8 cellular contexts compared by ENCODE assay signal in the genomic region with DNA sequence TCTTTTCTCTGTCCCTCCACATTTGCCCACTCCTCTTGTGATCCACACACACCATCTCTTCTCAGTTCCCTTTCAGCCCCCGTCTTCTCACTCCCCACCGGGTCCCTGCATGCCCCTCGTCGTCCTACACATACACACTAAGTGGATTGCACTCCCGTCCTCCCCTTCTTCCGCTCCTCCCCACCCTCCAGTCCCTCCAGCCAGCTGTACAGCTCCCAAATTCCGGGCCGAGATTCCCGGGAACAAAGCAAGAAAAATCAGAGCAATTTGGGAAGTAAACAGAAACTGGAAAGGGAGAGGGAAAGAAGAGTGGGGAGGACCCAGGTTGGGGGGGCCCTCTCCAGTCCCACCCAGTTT. TPM values are rescaled to one million over a fixed set of nuclear protein-coding genes. Genes with fewer than 3 reads are reported as not detected.
DNase-seq lines count a peak whose midpoint lies in the region; ATAC-seq and TF ChIP-seq lines count a peak whose summit lies in the region.

No MANE protein-coding gene starts in this region.

- H3K36me3 ChIP-seq in GM23248 (ENCODE audit: low read depth) (no peaks in the 10 kb centered on the region), SJCRH30 (no peaks in the 10 kb centered on the region), fibroblast of lung (ENCODE audit: control insufficient read depth, insufficient read depth, low read length) (peaks cover 8% of the 10 kb centered on the region), neuron (ENCODE audit: insufficient read depth, low read length) (no peaks in the 10 kb centered on the region)

- in situ Hi-C loops in GM23248 (cut with MboI): no loop called here

- H3F3A ChIP-seq in GM23248 (ENCODE audit: insufficient read depth): peaks cover 29% of the 10 kb centered on the region

- ATAC-seq in HG03442 (IDR thresholded peaks at IDR 0.05; ENCODE audit: unreplicated experiment) (no peak), HG03039 (IDR thresholded peaks at IDR 0.05; ENCODE audit: unreplicated experiment) (no peak)

- H3K4me3 ChIP-seq in GM23248 (peak overlapping the region; percentile 85), SJCRH30 (peak overlapping the region; percentile 67), fibroblast of lung (replicated peaks in 1 of 4; ENCODE audit: control extremely low read depth in 1 of 4, insufficient read depth in 1 of 4, low read depth in 3 of 4, low read length in 4 of 4) (peak overlapping the region; percentile 72 to 84 (median 77)), neuron (ENCODE audit: low read length) (peak overlapping the region; percentile 8)

- no peaks in the 10 kb centered on the region for H3K27me3 ChIP-seq in GM23248 (replicated peaks; ENCODE audit: insufficient read depth)
- no peaks in the 10 kb centered on the region for H3K27me3 ChIP-seq in SJCRH30
- no peaks in the 10 kb centered on the region for H3K27me3 ChIP-seq in fibroblast of lung (ENCODE audit: control insufficient read depth, insufficient read depth, low read length)
- peaks cover 60% of the 10 kb centered on the region for H3K27me3 ChIP-seq in neuron (ENCODE audit: insufficient read depth, low read length)

- H3K9me3 ChIP-seq in GM23248 (ENCODE audit: low read depth) (no peaks in the 10 kb centered on the region), SJCRH30 (replicated peaks) (no peaks in the 10 kb centered on the region), fibroblast of lung (ENCODE audit: control insufficient read depth, insufficient read depth, low read depth, low read length) (no peaks in the 10 kb centered on the region), neuron (ENCODE audit: low read length) (no peaks in the 10 kb centered on the region)

- H2AFZ ChIP-seq in GM23248: peak overlapping the region; percentile 47
- peak overlapping the region; percentile 13 for H2AFZ ChIP-seq in fibroblast of lung (ENCODE audit: low read length)
- peak overlapping the region; percentile 73 for H2AFZ ChIP-seq in neuron (ENCODE audit: low read depth, low read length)

- intact Hi-C loops in posterior vena cava (cut with DNase I): no loop called here

- H3K9me2 ChIP-seq in GM23248 (ENCODE audit: insufficient read depth): no peaks in the 10 kb centered on the region

- H3K4me2 ChIP-seq in GM23248 (ENCODE audit: unreplicated experiment): peak overlapping the region; percentile 91
- H3K4me2 ChIP-seq in fibroblast of lung (ENCODE audit: extremely low read depth, insufficient read depth, low read length): peak overlapping the region; percentile 95

- H3K4me1 ChIP-seq in GM23248 (ENCODE audit: insufficient read depth) (peaks cover 22% of the 10 kb centered on the region), SJCRH30 (peaks cover 9% of the 10 kb centered on the region), fibroblast of lung (ENCODE audit: control insufficient read depth, extremely low read depth, insufficient read depth, low read length) (peaks cover 11% of the 10 kb centered on the region), neuron (ENCODE audit: insufficient read depth, low read length) (peaks cover 14% of the 10 kb centered on the region)

- no peak for TF ChIP-seq CTCF in fibroblast of lung (conservative IDR thresholded peaks at IDR 0.05 in 1 of 2, IDR thresholded peaks at IDR 0.05 in 1 of 2; ENCODE audit: low read depth in 1 of 2, low read length in 2 of 2)

- H4K20me1 ChIP-seq in GM23248 (ENCODE audit: insufficient read depth) (no peaks in the 10 kb centered on the region), fibroblast of lung (ENCODE audit: control insufficient read depth, extremely low read depth, insufficient read depth, low read length) (no peaks in the 10 kb centered on the region)

- H3K27ac ChIP-seq in GM23248 (peak overlapping the region; percentile 97), SJCRH30 (peak overlapping the region; percentile 51; the same call in 1 of the 2 replicates), fibroblast of lung (ENCODE audit: insufficient read depth, low read length) (peak overlapping the region; percentile 96)

- H3K9ac ChIP-seq in GM23248 (peak overlapping the region; percentile 93), fibroblast of lung (ENCODE audit: insufficient read depth, low read length) (peak overlapping the region; percentile 61)

- DNase-seq in GM23248: peak; percentile 64
- DNase-seq in SJCRH30: peak; percentile 33 to 39
- peak; percentile 55 to 61 for DNase-seq in fibroblast of lung (ENCODE audit: low read depth in 2 of 2)
- no peak for DNase-seq in posterior vena cava (ENCODE audit: low spot score)
- DNase-seq in LoVo (ENCODE audit: low spot score): no peak

- WGBS in GM23248 (ENCODE audit: low coverage in 1 of 2, low lambda C conversion rate in 2 of 2, missing lambda C conversion rate in 2 of 2), 2 experiments: 1 to 2% methylated on average over 9 of the region's 9 CpGs

- peaks cover 11% of the 10 kb centered on the region; the same call in 1 of the 2 replicates for H3K79me2 ChIP-seq in GM23248 (ENCODE audit: insufficient read depth)
- peaks cover 3% of the 10 kb centered on the region for H3K79me2 ChIP-seq in fibroblast of lung (ENCODE audit: control insufficient read depth, insufficient read depth, low read length)

RNA-seq across cellular contexts. Expression of gene IGFBP6, which starts 0.3 kb away (rescaled TPM):
- total RNA-seq in GM23248 (2014; rRNA removed; shearing (Covaris generic)): 1,132 and 1,614 TPM in 2 replicates
- polyA plus RNA-seq in GM23248 (2016; fragmentation: Nextera tagmentation; extraction: Ambion mirVana) (1,827 and 1,899 TPM in 2 replicates), fibroblast of lung (229 and 274 TPM in 2 replicates)
- 11.5 and 13.0 TPM in 2 replicates for total RNA-seq in SJCRH30 (2014; rRNA removed; shearing (Covaris generic))
- total RNA-seq in fibroblast of lung (592 and 973 TPM in 2 replicates), posterior vena cava (100 to 1,000 TPM; 679 to 733 TPM)
- 532 and 589 TPM in 2 replicates for polyA plus RNA-seq in fibroblast of lung (2012)
- polyA minus RNA-seq in fibroblast of lung (ENCODE audit: low replicate concordance): 359 and 701 TPM in 2 replicates

RNA-seq across cellular contexts. Expression of gene SOAT2, which starts 6.1 kb away (rescaled TPM):
- not detected in 2 replicates for total RNA-seq in GM23248 (2014; rRNA removed; shearing (Covaris generic))
- polyA plus RNA-seq in GM23248 (2016; fragmentation: Nextera tagmentation; extraction: Ambion mirVana) (0.33 and 0.43 TPM in 2 replicates), fibroblast of lung (0.12 TPM in 1 of 2 replicates, not detected in the other)
- total RNA-seq in SJCRH30 (2014; rRNA removed; shearing (Covaris generic)): not detected in 2 replicates
- total RNA-seq in fibroblast of lung (under 0.01 TPM in 1 of 2 replicates, not detected in the other), posterior vena cava (under 1 TPM; 0.32 to 0.90 TPM)
- 0.06 and 0.31 TPM in 2 replicates for polyA plus RNA-seq in fibroblast of lung (2012)
- 1.7 TPM in 1 of 2 replicates, not detected in the other for polyA minus RNA-seq in fibroblast of lung (ENCODE audit: low replicate concordance)

RNA-seq across cellular contexts. Expression of gene SPRYD3, which starts 18.0 kb away (rescaled TPM):
- total RNA-seq in GM23248 (2014; rRNA removed; shearing (Covaris generic)): 42.5 and 48.7 TPM in 2 replicates
- polyA plus RNA-seq in GM23248 (2016; fragmentation: Nextera tagmentation; extraction: Ambion mirVana): 54.7 and 55.5 TPM in 2 replicates
- 8.9 and 10.4 TPM in 2 replicates for total RNA-seq in SJCRH30 (2014; rRNA removed; shearing (Covaris generic))
- total RNA-seq in fibroblast of lung: 13.9 and 18.2 TPM in 2 replicates
- 23.3 and 27.7 TPM in 2 replicates for polyA plus RNA-seq in fibroblast of lung
- 25.7 and 33.1 TPM in 2 replicates for polyA plus RNA-seq in fibroblast of lung (2012)
- polyA minus RNA-seq in fibroblast of lung (ENCODE audit: low replicate concordance): 67.2 and 104 TPM in 2 replicates
- total RNA-seq in posterior vena cava: 10 to 100 TPM; 77.6 to 90.5 TPM

RNA-seq across cellular contexts. Expression of gene TNS2, which starts 47.3 kb away (rescaled TPM):
- 41.6 and 48.6 TPM in 2 replicates for total RNA-seq in GM23248 (2014; rRNA removed; shearing (Covaris generic))
- 24.1 and 26.1 TPM in 2 replicates for polyA plus RNA-seq in GM23248 (2016; fragmentation: Nextera tagmentation; extraction: Ambion mirVana)
- 13.3 and 16.1 TPM in 2 replicates for total RNA-seq in SJCRH30 (2014; rRNA removed; shearing (Covaris generic))
- total RNA-seq in fibroblast of lung: 52.4 and 60.6 TPM in 2 replicates
- polyA plus RNA-seq in fibroblast of lung: 35.3 and 45.5 TPM in 2 replicates
- 52.3 and 54.6 TPM in 2 replicates for polyA plus RNA-seq in fibroblast of lung (2012)
- polyA minus RNA-seq in fibroblast of lung (ENCODE audit: low replicate concordance): 141 and 176 TPM in 2 replicates
- 100 to 1,000 TPM; 139 to 218 TPM for total RNA-seq in posterior vena cava

Comparison
In these comparisons a context has a peak if more than half of its experiments do, and no peak if none do; other contexts are left out.
1. DNase-seq: peak in GM23248 (single experiment), SJCRH30 (2 of 2) and fibroblast of lung (2 of 2); none in posterior vena cava (single experiment) and LoVo (single experiment).
2. H2AFZ ChIP-seq: peak in every context shown above with its lines; median percentile 73 in neuron; 47 in GM23248; 13 in fibroblast of lung.
3. H3K4me3 ChIP-seq: peak in every context shown above with its lines; median percentile 85 in GM23248; 77 in fibroblast of lung; 67 in SJCRH30; 8 in neuron.
4. RNA of gene IGFBP6, which starts 0.3 kb away (total RNA-seq): 1,132 to 1,614 TPM in GM23248, 679 to 733 TPM in posterior vena cava and 592 to 973 TPM in fibroblast of lung; 11.5 to 13.0 TPM in SJCRH30; every median in the first group is over 10 times any median in the second.
5. Peak in every context shown above with its lines, with median percentiles within 50 percentile points of each other: H3K27ac ChIP-seq.